25 cellular contexts compared by ENCODE assay signal in genomic region chr2:46161329-46161728, GRCh38.
DNase-seq lines count a peak whose midpoint lies in the region; ATAC-seq and TF ChIP-seq lines count a peak whose summit lies in the region.
"Had no signal": no experiment of that assay in that cellular context is flagged by ENCODE, and none has a peak within 500 bp of the region (broad histone marks: within the 10 kb centered on the region; RNA-seq: fewer than 3 reads in every experiment).

No MANE protein-coding gene starts in this region.

- H3K27ac Mint-ChIP-seq in T-helper 17 cell (peak overlapping the region; percentile 60), immature natural killer cell (peak overlapping the region in 4 of 6 donors; percentile 19 to 88 (median 30))
- H3K27ac Mint-ChIP-seq in activated T-cell treated with anti-CD3 and anti-CD28 coated beads, Interleukin-2, amount 50 U/mL, for 24 hours: no peak overlapping the region
- H3K27ac Mint-ChIP-seq: GM23338 had no signal

- H3K4me3 ChIP-seq in tibial artery: no peak overlapping the region
- H3K4me3 ChIP-seq: cardiac muscle cell, GM23338 had no signal

- H3K36me3 Mint-ChIP-seq in T-helper 17 cell (ENCODE audit: low read depth): peaks cover 10% of the 10 kb centered on the region
- H3K36me3 Mint-ChIP-seq in immature natural killer cell: peaks cover 11 to 27% (median 21%) of the 10 kb centered on the region in 3 donors
- peaks cover 12% of the 10 kb centered on the region for H3K36me3 Mint-ChIP-seq in activated T-cell treated with anti-CD3 and anti-CD28 coated beads, Interleukin-2, amount 50 U/mL, for 24 hours (ENCODE audit: low read depth)
- H3K36me3 Mint-ChIP-seq: natural killer cell had no signal

- no peaks in the 10 kb centered on the region for H3K27me3 ChIP-seq in tibial artery
- H3K27me3 ChIP-seq: cardiac muscle cell had no signal

- peaks cover 0 to 5% (median 5%) of the 10 kb centered on the region in 3 donors for H3K36me3 ChIP-seq in tibial artery
- H3K36me3 ChIP-seq: cardiac muscle cell had no signal

- no peaks in the 10 kb centered on the region for H3K9me3 Mint-ChIP-seq in immature natural killer cell
- no peaks in the 10 kb centered on the region for H3K9me3 Mint-ChIP-seq in activated T-cell treated with anti-CD3 and anti-CD28 coated beads, Interleukin-2, amount 50 U/mL, for 24 hours
- H3K9me3 Mint-ChIP-seq: GM23338, natural killer cell had no signal

- H3K9me3 ChIP-seq in T-helper 17 cell (ENCODE audit: control insufficient read depth, low read length, poor library complexity, severe bottlenecking) (no peaks in the 10 kb centered on the region), tibial artery (no peaks in the 10 kb centered on the region)

- H3K4me1 ChIP-seq in tibial artery: peaks cover 4 to 60% (median 34%) of the 10 kb centered on the region in 4 donors

- H3K4me1 Mint-ChIP-seq in T-helper 17 cell: peaks cover 6% of the 10 kb centered on the region
- H3K4me1 Mint-ChIP-seq in immature natural killer cell: no peaks in the 10 kb centered on the region
- H3K4me1 Mint-ChIP-seq in activated T-cell treated with anti-CD3 and anti-CD28 coated beads, Interleukin-2, amount 50 U/mL, for 24 hours (ENCODE audit: low read depth): no peaks in the 10 kb centered on the region

- peak overlapping the region; percentile 34 to 66 for H3K27ac ChIP-seq in tibial artery
- H3K27ac ChIP-seq: 22Rv1, cardiac muscle cell, HL-60 had no signal

- DNase-seq in NCI-H82 (lab: John Stamatoyannopoulos, UW) (peak; percentile 50), NCI-H82 treated with DMSO at 0.1 percent for 48 hours (lab: John Stamatoyannopoulos, UW; ENCODE audit: unreplicated experiment) (no peak), T-helper 17 cell (no peak), immature natural killer cell (no peak), tibial artery (no peak), ureter (ENCODE audit: low spot score) (no peak)
- DNase-seq in activated T-cell treated with anti-CD3 and anti-CD28 coated beads, Interleukin-2, amount 50 U/mL, for 24 hours: no peak
- no peak for DNase-seq in activated naive CD4-positive, alpha-beta T cell treated with Interleukin-2 at 50 U/mL for 16 hours
- DNase-seq: activated CD4-positive, alpha-beta T cell treated with anti-CD3 and anti-CD28 coated beads for 4 hours; activated naive CD4-positive, alpha-beta T cell treated with anti-CD3 and anti-CD28 coated beads, Interleukin-2, amount 50 U/mL, for 16 hours; activated T-cell treated with anti-CD3 and anti-CD28 coated beads, Interleukin-2, amount 50 U/mL, for 1 hour; anterior cingulate cortex; Kasumi-1; left ventricle myocardium superior; natural killer cell; NCI-H1694; NCI-H510A treated with DMSO at 0.1 percent for 48 hours; PC-3; T-helper 2 cell had no signal

- ATAC-seq in T-helper 17 cell: no peak
- ATAC-seq: left ventricle myocardium superior, natural killer cell, PC-3, Right ventricle myocardium inferior, SK-N-SH treated with all-trans-retinoic acid at 6 μM for 48 hours had no signal

- no peak for TF ChIP-seq CTCF in tibial artery (IDR thresholded peaks at IDR 0.05)

- no peaks in the 10 kb centered on the region for H3K27me3 Mint-ChIP-seq in T-helper 17 cell
- H3K27me3 Mint-ChIP-seq in immature natural killer cell (ENCODE audit: low read depth in 3 of 3): peaks cover 0 to 2% (median 0%) of the 10 kb centered on the region in 3 donors
- H3K27me3 Mint-ChIP-seq in activated T-cell treated with anti-CD3 and anti-CD28 coated beads, Interleukin-2, amount 50 U/mL, for 24 hours: no peaks in the 10 kb centered on the region

- intact Hi-C loops in tibial artery (cut with DNase I; ENCODE audit: low total_unique reads): no loop called here

- H3K4me3 Mint-ChIP-seq in T-helper 17 cell (no peak overlapping the region), immature natural killer cell (no peak overlapping the region)
- no peak overlapping the region for H3K4me3 Mint-ChIP-seq in activated T-cell treated with anti-CD3 and anti-CD28 coated beads, Interleukin-2, amount 50 U/mL, for 24 hours
- H3K4me3 Mint-ChIP-seq: GM23338, natural killer cell had no signal
